In genomic region chr10:99539120-99539519, GRCh38 we compare ENCODE assay signal across 27 cellular contexts. TPM values are rescaled to one million over a fixed set of nuclear protein-coding genes. Genes with fewer than 3 reads are reported as not detected.
"Had no signal": no experiment of that assay in that cellular context is flagged by ENCODE, and none has a peak within 500 bp of the region (broad histone marks: within the 10 kb centered on the region; RNA-seq: fewer than 3 reads in every experiment).

No MANE protein-coding gene starts in this region.

- ATAC-seq: activated naive CD4-positive, alpha-beta T cell treated with anti-CD3 and anti-CD28 coated beads, Interleukin-2, amount 50 U/mL, for 72 hours; activated naive CD8-positive, alpha-beta T cell treated with anti-CD3 and anti-CD28 coated beads, Interleukin-2, amount 50 U/mL, for 24 hours; activated T-cell treated with anti-CD3 and anti-CD28 coated beads, Interleukin-2, amount 50 U/mL, for 4 hours; body of pancreas; T-cell had no signal

- H3K4me3 Mint-ChIP-seq: activated CD4-positive, alpha-beta memory T cell treated with anti-CD3 and anti-CD28 coated beads for 36 hours; activated CD4-positive, alpha-beta T cell treated with anti-CD3 and anti-CD28 coated beads, Interleukin-2, amount 10 ng/mL, durations not matched to agents 7 days and 5 days; activated naive CD8-positive, alpha-beta T cell treated with anti-CD3 and anti-CD28 coated beads, Interleukin-2, amount 50 U/mL, for 24 hours; activated T-cell treated with anti-CD3 and anti-CD28 coated beads, Interleukin-2, amount 50 U/mL, for 4 hours had no signal

- H3K27ac ChIP-seq: ascending aorta, body of pancreas, SK-N-MC, VCaP had no signal

- H3K36me3 ChIP-seq: ascending aorta had no signal

- H3K36me3 Mint-ChIP-seq: activated CD4-positive, alpha-beta memory T cell treated with anti-CD3 and anti-CD28 coated beads for 36 hours; T-cell had no signal

- DNase-seq: activated CD4-positive, alpha-beta memory T cell treated with anti-CD3 and anti-CD28 coated beads for 36 hours; activated CD4-positive, alpha-beta T cell treated with anti-CD3 and anti-CD28 coated beads, Interleukin-2, amount 10 ng/mL, durations not matched to agents 7 days and 5 days; activated CD4-positive, CD25-positive, alpha-beta regulatory T cell; activated CD8-positive, alpha-beta memory T cell treated with anti-CD3 and anti-CD28 coated beads for 24 hours; activated effector memory CD4-positive, alpha-beta T cell treated with anti-CD3 and anti-CD28 coated beads, Interleukin-2, amount 50 U/mL, for 16 hours; activated naive CD4-positive, alpha-beta T cell treated with Interleukin-2 at 50 U/mL for 16 hours; activated naive CD8-positive, alpha-beta T cell treated with anti-CD3 and anti-CD28 coated beads, Interleukin-2, amount 50 U/mL, for 24 hours; activated T-cell treated with anti-CD3 and anti-CD28 coated beads, Interleukin-2, amount 50 U/mL, for 4 hours; amniotic stem cell; body of pancreas; Karpas-422; NCI-H1105 treated with DMSO at 0.1 percent for 48 hours; NCI-H1436 treated with DMSO at 0.1 percent for 48 hours; NCI-H187; NCI-H2081; NCI-H524; SHP77 treated with DMSO at 0.1 percent for 48 hours; T-cell; T-helper 2 cell; T1000 had no signal

- H3K4me3 ChIP-seq: ascending aorta, body of pancreas, SK-N-MC had no signal

- H3K9me3 ChIP-seq: ascending aorta, body of pancreas had no signal

- FAIRE-seq: bronchial epithelial cell, RCC 7860, TTC549 had no signal

- H3K27ac Mint-ChIP-seq: activated CD4-positive, alpha-beta memory T cell treated with anti-CD3 and anti-CD28 coated beads for 36 hours; activated CD4-positive, alpha-beta T cell treated with anti-CD3 and anti-CD28 coated beads, Interleukin-2, amount 10 ng/mL, durations not matched to agents 7 days and 5 days; activated naive CD4-positive, alpha-beta T cell treated with anti-CD3 and anti-CD28 coated beads, Interleukin-2, amount 50 U/mL, for 72 hours; activated naive CD8-positive, alpha-beta T cell treated with anti-CD3 and anti-CD28 coated beads, Interleukin-2, amount 50 U/mL, for 24 hours; T-cell had no signal

- H3K9me3 Mint-ChIP-seq: activated CD4-positive, alpha-beta memory T cell treated with anti-CD3 and anti-CD28 coated beads for 36 hours; activated CD4-positive, alpha-beta T cell treated with anti-CD3 and anti-CD28 coated beads, Interleukin-2, amount 10 ng/mL, durations not matched to agents 7 days and 5 days; activated naive CD4-positive, alpha-beta T cell treated with anti-CD3 and anti-CD28 coated beads, Interleukin-2, amount 50 U/mL, for 72 hours; activated naive CD8-positive, alpha-beta T cell treated with anti-CD3 and anti-CD28 coated beads, Interleukin-2, amount 50 U/mL, for 24 hours; activated T-cell treated with anti-CD3 and anti-CD28 coated beads, Interleukin-2, amount 50 U/mL, for 4 hours; T-cell had no signal

RNA-seq across cellular contexts. Expression of gene NKX2-3, which starts 6.4 kb away (rescaled TPM):
- total RNA-seq: activated CD4-positive, alpha-beta memory T cell treated with anti-CD3 and anti-CD28 coated beads for 36 hours; activated CD4-positive, alpha-beta T cell treated with anti-CD3 and anti-CD28 coated beads, Interleukin-2, amount 10 ng/mL, durations not matched to agents 7 days and 5 days; activated naive CD4-positive, alpha-beta T cell treated with anti-CD3 and anti-CD28 coated beads, Interleukin-2, amount 50 U/mL, for 72 hours; activated T-cell treated with anti-CD3 and anti-CD28 coated beads, Interleukin-2, amount 50 U/mL, for 4 hours; ascending aorta; bronchial epithelial cell had no signal
